Comparison of ENCODE assay signal across 8 cellular contexts in the genomic region with DNA sequence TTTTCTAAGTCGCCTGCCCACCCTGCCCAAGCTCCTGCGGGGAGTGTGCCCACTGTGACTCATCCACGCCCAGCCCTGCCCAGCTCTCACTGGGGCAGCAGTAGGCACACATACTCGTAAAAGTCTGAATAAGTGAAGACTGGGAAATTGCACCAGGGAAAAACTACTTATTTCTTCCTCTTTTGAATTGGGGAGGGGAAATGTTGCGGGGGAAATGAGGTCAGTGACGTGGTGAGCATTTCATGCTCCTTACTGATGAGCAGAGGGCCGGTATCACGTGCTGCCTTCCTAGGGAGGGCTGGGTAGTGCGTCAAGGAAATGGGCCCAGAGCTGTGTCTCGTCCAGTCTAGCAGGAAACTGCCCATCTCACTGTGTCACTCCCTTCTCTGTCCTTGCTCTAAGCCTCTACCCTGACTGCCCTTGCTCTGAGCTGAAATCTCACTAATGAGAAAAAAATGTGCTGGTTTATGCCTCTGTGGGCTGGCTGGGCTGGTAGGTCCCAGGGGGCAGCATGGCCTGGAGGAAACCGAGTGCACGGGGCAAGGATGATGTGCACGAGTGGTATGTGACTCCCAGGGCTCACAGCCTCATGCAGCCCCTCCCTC. TPM values are rescaled to one million over a fixed set of nuclear protein-coding genes. Genes with fewer than 3 reads are reported as not detected.
A peak's percentile ranks its signal among the peaks of the same experiment; 100 is the strongest.
DNase-seq lines count a peak whose midpoint lies in the region; ATAC-seq and TF ChIP-seq lines count a peak whose summit lies in the region.

No MANE protein-coding gene starts in this region.

- H3K4me3 ChIP-seq in CD4-positive, alpha-beta memory T cell (ENCODE audit: low read length in 2 of 2): peak overlapping the region in 1 of 2 donors; percentile 17
- H3K4me3 ChIP-seq in transverse colon: no peak overlapping the region

- 50 to 53% methylated on average over 3 to 13 of the region's 13 CpGs for WGBS in transverse colon (ENCODE audit: low coverage in 1 of 2), 2 donors

- in situ Hi-C loops in transverse colon (cut with MboI; ENCODE audit: low pct_ligation_motif_present in 1 of 4, low pct_unique_long_range_greater_than_20kb in 1 of 4, low sequenced_read_pairs in 3 of 4): no loop called here

- TF ChIP-seq EP300 in transverse colon (IDR thresholded peaks at IDR 0.05; ENCODE audit: low read depth): no peak

- POLR2A ChIA-PET in CD4-positive, alpha-beta memory T cell (lab: Charles Lee; ENCODE audit: partially characterized antibody): interaction anchor here (1.0 to 50.6 kb wide), 5 partner anchors 13 to 65 kb away, joined by 3 to 1713 read pairs (median 40); partner anchors contain the start of gene TNFRSF1B

- H3K27me3 ChIP-seq in CD4-positive, alpha-beta memory T cell (ENCODE audit: insufficient read depth, low read length): no peaks in the 10 kb centered on the region
- no peaks in the 10 kb centered on the region for H3K27me3 ChIP-seq in transverse colon

- no peaks in the 10 kb centered on the region for H3K9me3 ChIP-seq in CD4-positive, alpha-beta memory T cell (ENCODE audit: control insufficient read depth in 1 of 2, low read length in 2 of 2)
- no peaks in the 10 kb centered on the region for H3K9me3 ChIP-seq in transverse colon

- peak; percentile 28 for ATAC-seq in HG03432 (IDR thresholded peaks at IDR 0.05; ENCODE audit: unreplicated experiment)
- ATAC-seq in activated T-helper 17 cell treated with anti-CD3 and anti-CD28 coated beads, Interleukin-2, amount 50 U/mL, for 72 hours (replicated peaks): peak; percentile 28
- no peak for ATAC-seq in GM18498 (IDR thresholded peaks at IDR 0.05; ENCODE audit: unreplicated experiment)

- CTCF ChIA-PET in CD4-positive, alpha-beta memory T cell (lab: Charles Lee; ENCODE audit: partially characterized antibody): interaction anchor here (1.0 to 5.0 kb wide), 3 partner anchors 16 to 29 kb away, joined by 3 to 23 read pairs (median 5); no protein-coding TSS in a partner anchor

- peaks cover 96% of the 10 kb centered on the region for H3K4me1 ChIP-seq in CD4-positive, alpha-beta memory T cell (ENCODE audit: insufficient read depth, low read length)
- peaks cover 12 to 63% (median 23%) of the 10 kb centered on the region in 4 donors for H3K4me1 ChIP-seq in transverse colon

- no peak for TF ChIP-seq CTCF in transverse colon (IDR thresholded peaks at IDR 0.05)
- TF ChIP-seq CTCF in mesothelial cell of epicardium (IDR thresholded peaks at IDR 0.05; ENCODE audit: unreplicated experiment): no peak

- peaks cover 71 to 92% (median 84%) of the 10 kb centered on the region in 4 donors for H3K4me1 Mint-ChIP-seq in CD4-positive, alpha-beta memory T cell
- H3K4me1 Mint-ChIP-seq in activated T-helper 17 cell treated with anti-CD3 and anti-CD28 coated beads, Interleukin-2, amount 50 U/mL, for 72 hours: peaks cover 63% of the 10 kb centered on the region
- H3K4me1 Mint-ChIP-seq in immature natural killer cell: peaks cover 90 to 91% of the 10 kb centered on the region in 2 donors
- H3K4me1 Mint-ChIP-seq in mesothelial cell of epicardium: peaks cover 14% of the 10 kb centered on the region

- no peaks in the 10 kb centered on the region for H3K36me3 Mint-ChIP-seq in CD4-positive, alpha-beta memory T cell
- H3K36me3 Mint-ChIP-seq in activated T-helper 17 cell treated with anti-CD3 and anti-CD28 coated beads, Interleukin-2, amount 50 U/mL, for 72 hours (ENCODE audit: low read depth): peaks cover 4% of the 10 kb centered on the region
- H3K36me3 Mint-ChIP-seq in immature natural killer cell: no peaks in the 10 kb centered on the region
- H3K36me3 Mint-ChIP-seq in mesothelial cell of epicardium: peaks cover 1% of the 10 kb centered on the region

- no peak for TF ChIP-seq POLR2A in transverse colon (IDR thresholded peaks at IDR 0.05)

- peaks cover 0 to 7% (median 0%) of the 10 kb centered on the region in 8 donors for H3K9me3 Mint-ChIP-seq in CD4-positive, alpha-beta memory T cell
- peaks cover 3% of the 10 kb centered on the region for H3K9me3 Mint-ChIP-seq in activated T-helper 17 cell treated with anti-CD3 and anti-CD28 coated beads, Interleukin-2, amount 50 U/mL, for 72 hours
- H3K9me3 Mint-ChIP-seq in immature natural killer cell (no peaks in the 10 kb centered on the region), mesothelial cell of epicardium (peaks cover 5% of the 10 kb centered on the region)

- H3K27me3 Mint-ChIP-seq in CD4-positive, alpha-beta memory T cell: no peaks in the 10 kb centered on the region
- H3K27me3 Mint-ChIP-seq in activated T-helper 17 cell treated with anti-CD3 and anti-CD28 coated beads, Interleukin-2, amount 50 U/mL, for 72 hours: no peaks in the 10 kb centered on the region
- H3K27me3 Mint-ChIP-seq in immature natural killer cell (ENCODE audit: low read depth in 3 of 3) (peaks cover 7 to 10% (median 8%) of the 10 kb centered on the region in 3 donors), mesothelial cell of epicardium (ENCODE audit: low read depth) (no peaks in the 10 kb centered on the region)

- peak overlapping the region in 7 of 8 donors; percentile 30 to 78 (median 63) for H3K4me3 Mint-ChIP-seq in CD4-positive, alpha-beta memory T cell
- H3K4me3 Mint-ChIP-seq in activated T-helper 17 cell treated with anti-CD3 and anti-CD28 coated beads, Interleukin-2, amount 50 U/mL, for 72 hours: peak overlapping the region; percentile 69
- H3K4me3 Mint-ChIP-seq in immature natural killer cell: peak overlapping the region; percentile 48 to 73 (median 58)
- no peak overlapping the region for H3K4me3 Mint-ChIP-seq in mesothelial cell of epicardium

- peak overlapping the region; percentile 92 to 99 (median 97) for H3K27ac Mint-ChIP-seq in CD4-positive, alpha-beta memory T cell
- H3K27ac Mint-ChIP-seq in activated T-helper 17 cell treated with anti-CD3 and anti-CD28 coated beads, Interleukin-2, amount 50 U/mL, for 72 hours: peak overlapping the region; percentile 86
- peak overlapping the region; percentile 97 to 99 (median 99) for H3K27ac Mint-ChIP-seq in immature natural killer cell
- no peak overlapping the region for H3K27ac Mint-ChIP-seq in mesothelial cell of epicardium

- H3K36me3 ChIP-seq in CD4-positive, alpha-beta memory T cell (ENCODE audit: insufficient read depth, low read length): no peaks in the 10 kb centered on the region
- H3K36me3 ChIP-seq in transverse colon: no peaks in the 10 kb centered on the region

- intact Hi-C loops in CD4-positive, alpha-beta memory T cell (cut with micrococcal nuclease): no loop called here
- intact Hi-C loops in transverse colon (cut with DNase I; ENCODE audit: low total_unique reads): no loop called here

- peak in 1 of 5 donors; percentile 73 for DNase-seq in CD4-positive, alpha-beta memory T cell
- DNase-seq in immature natural killer cell (peak; percentile 78 to 81 (median 80)), transverse colon (peak; percentile 53), NCI-H1436 treated with DMSO at 0.1 percent for 48 hours (lab: John Stamatoyannopoulos, UW) (no peak), mesothelial cell of epicardium (ENCODE audit: low spot score in 2 of 2, unreplicated experiment in 2 of 2) (no peak)

- peak overlapping the region; percentile 51 for H3K27ac ChIP-seq in CD4-positive, alpha-beta memory T cell (ENCODE audit: low read depth, low read length)
- H3K27ac ChIP-seq in transverse colon: peak overlapping the region; percentile 39 to 70 (median 49)

RNA-seq across cellular contexts. Expression of gene TNFRSF1B, which starts 13.5 kb away (rescaled TPM):
- 100 to 1,000 TPM; 111 TPM for total RNA-seq in CD4-positive, alpha-beta memory T cell
- 100 to 1,000 TPM; 150 to 201 TPM for polyA plus RNA-seq in CD4-positive, alpha-beta memory T cell
- 100 to 1,000 TPM; 291 to 379 TPM for total RNA-seq in activated T-helper 17 cell treated with anti-CD3 and anti-CD28 coated beads, Interleukin-2, amount 50 U/mL, for 72 hours
- 100 to 1,000 TPM; 162 to 269 (median 165) TPM for polyA plus RNA-seq in immature natural killer cell
- total RNA-seq in transverse colon (10 to 100 TPM; 11.1 to 17.3 (median 15.3) TPM), mesothelial cell of epicardium (2.9 to 3.1 TPM (median 2.9 TPM) in 3 replicates)

Comparison
In these comparisons a context has a peak if more than half of its experiments do, and no peak if none do; other contexts are left out.
1. DNase-seq: peak in immature natural killer cell (3 of 3) and transverse colon (single experiment); none in NCI-H1436 treated with DMSO at 0.1 percent for 48 hours (single experiment) and mesothelial cell of epicardium (0 of 2).
2. RNA of gene TNFRSF1B, which starts 13.5 kb away (total RNA-seq): 291 to 379 TPM in activated T-helper 17 cell treated with anti-CD3 and anti-CD28 coated beads, Interleukin-2, amount 50 U/mL, for 72 hours and 111 TPM in CD4-positive, alpha-beta memory T cell; 11.1 to 17.3 TPM in transverse colon and 2.9 to 3.1 TPM in mesothelial cell of epicardium; every median in the first group is over 4 times any median in the second.